ENCODE assay signal across 23 cellular contexts in genomic region chr13:24745516-24745860, GRCh38. TPM values are rescaled to one million over a fixed set of nuclear protein-coding genes. Genes with fewer than 3 reads are reported as not detected.
"Had no signal": no experiment of that assay in that cellular context is flagged by ENCODE, and none has a peak within 500 bp of the region (broad histone marks: within the 10 kb centered on the region; RNA-seq: fewer than 3 reads in every experiment).

No MANE protein-coding gene starts in this region.

- H3K79me2 ChIP-seq: parathyroid adenoma had no signal

- H3K9ac ChIP-seq: parathyroid adenoma, SK-N-SH had no signal

- H3K27ac Mint-ChIP-seq: activated CD4-positive, alpha-beta T cell treated with anti-CD3 and anti-CD28 coated beads, Interleukin-2, amount 10 ng/mL, durations not matched to agents 7 days and 5 days; activated naive CD4-positive, alpha-beta T cell treated with anti-CD3 and anti-CD28 coated beads, Interleukin-2, amount 50 U/mL, for 24 hours; activated T-cell treated with anti-CD3 and anti-CD28 coated beads, Interleukin-2, amount 50 U/mL, for 72 hours; memory B cell; T-cell had no signal

- H2AFZ ChIP-seq: parathyroid adenoma had no signal

- H3K27me3 ChIP-seq: thyroid gland had no signal

- H3K36me3 Mint-ChIP-seq: activated naive CD4-positive, alpha-beta T cell treated with anti-CD3 and anti-CD28 coated beads, Interleukin-2, amount 50 U/mL, for 24 hours; memory B cell; naive B cell; T-cell had no signal

- H3K4me3 ChIP-seq: mucosa of descending colon, sigmoid colon, thyroid gland had no signal

- H3K4me1 ChIP-seq: foreskin keratinocyte, parathyroid adenoma had no signal

- H3K9me3 ChIP-seq: mucosa of descending colon, neutrophil, sigmoid colon, SK-N-SH, spleen, thyroid gland had no signal

- H3K4me3 Mint-ChIP-seq: activated CD4-positive, alpha-beta T cell treated with anti-CD3 and anti-CD28 coated beads, Interleukin-2, amount 10 ng/mL, durations not matched to agents 7 days and 5 days; activated naive CD4-positive, alpha-beta T cell treated with anti-CD3 and anti-CD28 coated beads, Interleukin-2, amount 50 U/mL, for 24 hours; memory B cell; T-cell had no signal

- H3K36me3 ChIP-seq: neutrophil, sigmoid colon, spleen, thyroid gland had no signal

- H3K9me2 ChIP-seq: SK-N-SH had no signal

- H3K9me3 Mint-ChIP-seq: activated CD4-positive, alpha-beta T cell treated with anti-CD3 and anti-CD28 coated beads, Interleukin-2, amount 10 ng/mL, durations not matched to agents 7 days and 5 days; activated naive CD4-positive, alpha-beta T cell treated with anti-CD3 and anti-CD28 coated beads, Interleukin-2, amount 50 U/mL, for 24 hours; activated T-cell treated with anti-CD3 and anti-CD28 coated beads, Interleukin-2, amount 50 U/mL, for 72 hours; memory B cell; naive B cell; T-cell had no signal

- H3K27ac ChIP-seq: dorsolateral prefrontal cortex, foreskin keratinocyte, neutrophil, parathyroid adenoma, sigmoid colon, spleen, thyroid gland had no signal

- H3K4me2 ChIP-seq: SK-N-SH had no signal

- ATAC-seq: activated CD4-positive, CD25-positive, alpha-beta regulatory T cell treated with anti-CD3 and anti-CD28 coated beads, Interleukin-2, amount 50 U/mL, for 24 hours; activated T-cell treated with anti-CD3 and anti-CD28 coated beads, Interleukin-2, amount 50 U/mL, for 72 hours; foreskin keratinocyte; left ventricle myocardium superior; mucosa of descending colon; T-cell had no signal

- DNase-seq: activated CD4-positive, alpha-beta T cell treated with anti-CD3 and anti-CD28 coated beads, Interleukin-2, amount 10 ng/mL, durations not matched to agents 7 days and 5 days; activated CD8-positive, alpha-beta memory T cell treated with anti-CD3 and anti-CD28 coated beads for 24 hours; activated effector memory CD4-positive, alpha-beta T cell treated with anti-CD3 and anti-CD28 coated beads, Interleukin-2, amount 50 U/mL, for 16 hours; activated T-cell treated with anti-CD3 and anti-CD28 coated beads, Interleukin-2, amount 50 U/mL, for 72 hours; dorsolateral prefrontal cortex; foreskin keratinocyte; hypothalamus; left ventricle myocardium superior; mucosa of descending colon; naive B cell; sigmoid colon; SK-N-SH; spleen; stimulated activated CD8-positive, alpha-beta memory T cell treated with anti-CD3 and anti-CD28 coated beads, Interleukin-4, amount 100 ng/mL, for 48 hours; stimulated activated naive CD4-positive, alpha-beta T cell; T-cell; thyroid gland had no signal

RNA-seq across cellular contexts. Expression of gene RNF17, which starts 18.5 kb away (rescaled TPM):
- total RNA-seq: fibroblast of lung, foreskin keratinocyte, left ventricle myocardium superior, mucosa of descending colon had no signal
- polyA plus RNA-seq: fibroblast of lung, foreskin keratinocyte, SK-N-SH had no signal
